Comparison of ENCODE assay signal across 2 cellular contexts in genomic region chr12:66319266-66319954, GRCh38.
TF ChIP-seq lines count a peak whose summit lies in the region.

No MANE protein-coding gene starts in this region.

TF ChIP-seq in A549, 52 proteins besides CTCF, POLR2A, EP300 and RAD21 (continued from another document):
- no peak for TF ChIP-seq BCL3 (IDR thresholded peaks at IDR 0.05)

TF ChIP-seq in HEK293, 187 proteins besides CTCF, POLR2A, EP300 and RAD21 (continued from another document and continues in another):
- TF ChIP-seq, protein P1, sequence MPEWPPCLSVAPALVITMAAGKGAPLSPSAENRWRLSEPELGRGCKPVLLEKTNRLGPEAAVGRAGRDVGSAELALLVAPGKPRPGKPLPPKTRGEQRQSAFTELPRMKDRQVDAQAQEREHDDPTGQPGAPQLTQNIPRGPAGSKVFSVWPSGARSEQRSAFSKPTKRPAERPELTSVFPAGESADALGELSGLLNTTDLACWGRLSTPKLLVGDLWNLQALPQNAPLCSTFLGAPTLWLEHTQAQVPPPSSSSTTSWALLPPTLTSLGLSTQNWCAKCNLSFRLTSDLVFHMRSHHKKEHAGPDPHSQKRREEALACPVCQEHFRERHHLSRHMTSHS (tag by site-specific recombination; IDR thresholded peaks at IDR 0.05) = peak; percentile 70; the same call in 1 of the 2 replicates
- TF ChIP-seq ZIC2 (tag by site-specific recombination; IDR thresholded peaks at IDR 0.05) (peak; percentile 80), MEIS1 (CRISPR knock-in tag; IDR thresholded peaks at IDR 0.05; ENCODE audit: borderline replicate concordance) (no peak), ZNF580 (tag by site-specific recombination; IDR thresholded peaks at IDR 0.05) (peak; percentile 95), ZNF16 (tag by site-specific recombination; IDR thresholded peaks at IDR 0.05; ENCODE audit: low read depth) (no peak), ZNF473 (tag by site-specific recombination; IDR thresholded peaks at IDR 0.05) (no peak), IKZF3 (tag by site-specific recombination; IDR thresholded peaks at IDR 0.05) (peak; percentile 93), MYNN (tag by site-specific recombination; IDR thresholded peaks at IDR 0.05; ENCODE audit: borderline replicate concordance) (no peak), ZFP3 (tag by site-specific recombination; IDR thresholded peaks at IDR 0.05; ENCODE audit: low read depth) (no peak), ZNF146 (tag by site-specific recombination; IDR thresholded peaks at IDR 0.05) (no peak), KLF16 (tag by site-specific recombination; IDR thresholded peaks at IDR 0.05) (peak; percentile 53; the same call in 1 of the 2 replicates), YY1 (tag by site-specific recombination; IDR thresholded peaks at IDR 0.05) (peak; percentile 63; the same call in 1 of the 2 replicates), ZNF239 (tag by site-specific recombination; IDR thresholded peaks at IDR 0.05) (no peak), ZNF211 (tag by site-specific recombination; IDR thresholded peaks at IDR 0.05; ENCODE audit: low read depth) (no peak), HOXD13 (CRISPR knock-in tag; IDR thresholded peaks at IDR 0.05; ENCODE audit: borderline replicate concordance) (peak; percentile 37; the same call in 1 of the 2 replicates), PRDM4 (tag by site-specific recombination; IDR thresholded peaks at IDR 0.05) (peak; percentile 84), ZNF555 (tag by site-specific recombination; conservative IDR thresholded peaks at IDR 0.05) (no peak), PRDM2 (tag by site-specific recombination; IDR thresholded peaks at IDR 0.05; ENCODE audit: borderline replicate concordance) (no peak), ZNF837 (tag by site-specific recombination; IDR thresholded peaks at IDR 0.05) (no peak), ZNF518A (tag by site-specific recombination; conservative IDR thresholded peaks at IDR 0.05; ENCODE audit: low read depth) (no peak), ZNF335 (tag by site-specific recombination; conservative IDR thresholded peaks at IDR 0.05) (no peak), ZNF133 (tag by site-specific recombination; IDR thresholded peaks at IDR 0.05) (no peak)
- TF ChIP-seq, protein P2, sequence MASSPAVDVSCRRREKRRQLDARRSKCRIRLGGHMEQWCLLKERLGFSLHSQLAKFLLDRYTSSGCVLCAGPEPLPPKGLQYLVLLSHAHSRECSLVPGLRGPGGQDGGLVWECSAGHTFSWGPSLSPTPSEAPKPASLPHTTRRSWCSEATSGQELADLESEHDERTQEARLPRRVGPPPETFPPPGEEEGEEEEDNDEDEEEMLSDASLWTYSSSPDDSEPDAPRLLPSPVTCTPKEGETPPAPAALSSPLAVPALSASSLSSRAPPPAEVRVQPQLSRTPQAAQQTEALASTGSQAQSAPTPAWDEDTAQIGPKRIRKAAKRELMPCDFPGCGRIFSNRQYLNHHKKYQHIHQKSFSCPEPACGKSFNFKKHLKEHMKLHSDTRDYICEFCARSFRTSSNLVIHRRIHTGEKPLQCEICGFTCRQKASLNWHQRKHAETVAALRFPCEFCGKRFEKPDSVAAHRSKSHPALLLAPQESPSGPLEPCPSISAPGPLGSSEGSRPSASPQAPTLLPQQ (tag by site-specific recombination; IDR thresholded peaks at IDR 0.05) = no peak
- TF ChIP-seq, protein P3, sequence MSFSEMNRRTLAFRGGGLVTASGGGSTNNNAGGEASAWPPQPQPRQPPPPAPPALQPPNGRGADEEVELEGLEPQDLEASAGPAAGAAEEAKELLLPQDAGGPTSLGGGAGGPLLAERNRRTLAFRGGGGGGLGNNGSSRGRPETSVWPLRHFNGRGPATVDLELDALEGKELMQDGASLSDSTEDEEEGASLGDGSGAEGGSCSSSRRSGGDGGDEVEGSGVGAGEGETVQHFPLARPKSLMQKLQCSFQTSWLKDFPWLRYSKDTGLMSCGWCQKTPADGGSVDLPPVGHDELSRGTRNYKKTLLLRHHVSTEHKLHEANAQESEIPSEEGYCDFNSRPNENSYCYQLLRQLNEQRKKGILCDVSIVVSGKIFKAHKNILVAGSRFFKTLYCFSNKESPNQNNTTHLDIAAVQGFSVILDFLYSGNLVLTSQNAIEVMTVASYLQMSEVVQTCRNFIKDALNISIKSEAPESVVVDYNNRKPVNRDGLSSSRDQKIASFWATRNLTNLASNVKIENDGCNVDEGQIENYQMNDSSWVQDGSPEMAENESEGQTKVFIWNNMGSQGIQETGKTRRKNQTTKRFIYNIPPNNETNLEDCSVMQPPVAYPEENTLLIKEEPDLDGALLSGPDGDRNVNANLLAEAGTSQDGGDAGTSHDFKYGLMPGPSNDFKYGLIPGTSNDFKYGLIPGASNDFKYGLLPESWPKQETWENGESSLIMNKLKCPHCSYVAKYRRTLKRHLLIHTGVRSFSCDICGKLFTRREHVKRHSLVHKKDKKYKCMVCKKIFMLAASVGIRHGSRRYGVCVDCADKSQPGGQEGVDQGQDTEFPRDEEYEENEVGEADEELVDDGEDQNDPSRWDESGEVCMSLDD (tag by site-specific recombination; IDR thresholded peaks at IDR 0.05) = no peak
- TF ChIP-seq, protein P4, sequence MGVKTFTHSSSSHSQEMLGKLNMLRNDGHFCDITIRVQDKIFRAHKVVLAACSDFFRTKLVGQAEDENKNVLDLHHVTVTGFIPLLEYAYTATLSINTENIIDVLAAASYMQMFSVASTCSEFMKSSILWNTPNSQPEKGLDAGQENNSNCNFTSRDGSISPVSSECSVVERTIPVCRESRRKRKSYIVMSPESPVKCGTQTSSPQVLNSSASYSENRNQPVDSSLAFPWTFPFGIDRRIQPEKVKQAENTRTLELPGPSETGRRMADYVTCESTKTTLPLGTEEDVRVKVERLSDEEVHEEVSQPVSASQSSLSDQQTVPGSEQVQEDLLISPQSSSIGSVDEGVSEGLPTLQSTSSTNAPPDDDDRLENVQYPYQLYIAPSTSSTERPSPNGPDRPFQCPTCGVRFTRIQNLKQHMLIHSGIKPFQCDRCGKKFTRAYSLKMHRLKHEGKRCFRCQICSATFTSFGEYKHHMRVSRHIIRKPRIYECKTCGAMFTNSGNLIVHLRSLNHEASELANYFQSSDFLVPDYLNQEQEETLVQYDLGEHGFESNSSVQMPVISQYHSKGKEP (tag by site-specific recombination; IDR thresholded peaks at IDR 0.05) = peak; percentile 79; the same call in 1 of the 2 replicates
- TF ChIP-seq, protein P5, sequence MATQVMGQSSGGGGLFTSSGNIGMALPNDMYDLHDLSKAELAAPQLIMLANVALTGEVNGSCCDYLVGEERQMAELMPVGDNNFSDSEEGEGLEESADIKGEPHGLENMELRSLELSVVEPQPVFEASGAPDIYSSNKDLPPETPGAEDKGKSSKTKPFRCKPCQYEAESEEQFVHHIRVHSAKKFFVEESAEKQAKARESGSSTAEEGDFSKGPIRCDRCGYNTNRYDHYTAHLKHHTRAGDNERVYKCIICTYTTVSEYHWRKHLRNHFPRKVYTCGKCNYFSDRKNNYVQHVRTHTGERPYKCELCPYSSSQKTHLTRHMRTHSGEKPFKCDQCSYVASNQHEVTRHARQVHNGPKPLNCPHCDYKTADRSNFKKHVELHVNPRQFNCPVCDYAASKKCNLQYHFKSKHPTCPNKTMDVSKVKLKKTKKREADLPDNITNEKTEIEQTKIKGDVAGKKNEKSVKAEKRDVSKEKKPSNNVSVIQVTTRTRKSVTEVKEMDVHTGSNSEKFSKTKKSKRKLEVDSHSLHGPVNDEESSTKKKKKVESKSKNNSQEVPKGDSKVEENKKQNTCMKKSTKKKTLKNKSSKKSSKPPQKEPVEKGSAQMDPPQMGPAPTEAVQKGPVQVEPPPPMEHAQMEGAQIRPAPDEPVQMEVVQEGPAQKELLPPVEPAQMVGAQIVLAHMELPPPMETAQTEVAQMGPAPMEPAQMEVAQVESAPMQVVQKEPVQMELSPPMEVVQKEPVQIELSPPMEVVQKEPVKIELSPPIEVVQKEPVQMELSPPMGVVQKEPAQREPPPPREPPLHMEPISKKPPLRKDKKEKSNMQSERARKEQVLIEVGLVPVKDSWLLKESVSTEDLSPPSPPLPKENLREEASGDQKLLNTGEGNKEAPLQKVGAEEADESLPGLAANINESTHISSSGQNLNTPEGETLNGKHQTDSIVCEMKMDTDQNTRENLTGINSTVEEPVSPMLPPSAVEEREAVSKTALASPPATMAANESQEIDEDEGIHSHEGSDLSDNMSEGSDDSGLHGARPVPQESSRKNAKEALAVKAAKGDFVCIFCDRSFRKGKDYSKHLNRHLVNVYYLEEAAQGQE (tag by site-specific recombination; IDR thresholded peaks at IDR 0.05) = no peak
